In genomic region chr6:32995448-32995847, GRCh38 we compare ENCODE assay signal across 32 cellular contexts. TPM values are rescaled to one million over a fixed set of nuclear protein-coding genes. Genes with fewer than 3 reads are reported as not detected.
DNase-seq lines count a peak whose midpoint lies in the region; ATAC-seq and TF ChIP-seq lines count a peak whose summit lies in the region.
"Had no signal": no experiment of that assay in that cellular context is flagged by ENCODE, and none has a peak within 500 bp of the region (broad histone marks: within the 10 kb centered on the region; RNA-seq: fewer than 3 reads in every experiment).

No MANE protein-coding gene starts in this region.

- DNase-seq in NCI-H82 (lab: John Stamatoyannopoulos, UW) (peak; percentile 56), NCI-H82 treated with DMSO at 0.1 percent for 48 hours (lab: John Stamatoyannopoulos, UW; ENCODE audit: unreplicated experiment) (no peak), psoas muscle (no peak)
- DNase-seq: 8988T; ACHN; AML-193; BE2C; C1 segment of cervical spinal cord; Caco-2; Calu3; CD4-positive, alpha-beta memory T cell; CD4-positive, alpha-beta T cell; CD4-positive, CD25-positive, alpha-beta regulatory T cell; CD8-positive, alpha-beta memory T cell; CD8-positive, alpha-beta T cell; COR-L47; DMS 273 treated with DMSO at 0.1 percent for 48 hours; DMS153; DMS53; DMS79; DMS79 treated with DMSO at 0.1 percent for 48 hours; DND-41; EL had no signal

- H3K27ac ChIP-seq in HEK293 (ENCODE audit: extremely low read depth, low read depth, low read length) (no peak overlapping the region), psoas muscle (no peak overlapping the region)
- H3K27ac ChIP-seq: 22Rv1; A549; BLaER1; BLaER1 treated with 17β-estradiol and CSF1 and Interleukin-3, amounts not matched to agents 10 nM and 100 nM; C4-2B had no signal

- CTCF ChIA-PET in HEK293 (lab: Yijun Ruan, JAX): interaction anchor here (0.6 to 1.0 kb wide), 3 partner anchors 9 to 157 kb away, joined by 3 to 7 read pairs (median 3); partner anchors contain the start of gene TAP2

- H3K4me3 ChIP-seq in HEK293 (ENCODE audit: low read depth, low read length) (no peak overlapping the region), psoas muscle (no peak overlapping the region)
- H3K4me3 ChIP-seq: A549; BLaER1; BLaER1 treated with 17β-estradiol and CSF1 and Interleukin-3, amounts not matched to agents 10 nM and 100 nM had no signal

- intact Hi-C loops in psoas muscle (cut with DNase I): no loop called here

- H3K4me1 ChIP-seq in HEK293 (ENCODE audit: control insufficient read depth, insufficient read depth, low read length) (no peaks in the 10 kb centered on the region), psoas muscle (no peaks in the 10 kb centered on the region)
- H3K4me1 ChIP-seq: A549, BE2C, Caco-2 had no signal

- no peaks in the 10 kb centered on the region for H3K9me3 ChIP-seq in HEK293 (ENCODE audit: control insufficient read depth, insufficient read depth, low read depth, low read length)
- no peaks in the 10 kb centered on the region for H3K9me3 ChIP-seq in psoas muscle
- H3K9me3 ChIP-seq: BE2C; BLaER1; BLaER1 treated with 17β-estradiol and CSF1 and Interleukin-3, amounts not matched to agents 10 nM and 100 nM; Caco-2 had no signal

- POLR2A ChIA-PET in HEK293 (lab: Yijun Ruan, JAX): no interaction called here

- 34 to 42% (median 34%) methylated on average over 2 of the region's 2 CpGs for WGBS in psoas muscle, 3 donors

- H3K36me3 ChIP-seq in HEK293 (ENCODE audit: control insufficient read depth in 2 of 2, insufficient read depth in 1 of 2, low read length in 2 of 2) (no peaks in the 10 kb centered on the region), psoas muscle (ENCODE audit: insufficient read depth in 1 of 2, low read depth in 1 of 2) (no peaks in the 10 kb centered on the region)
- H3K36me3 ChIP-seq: BE2C; BLaER1; BLaER1 treated with 17β-estradiol and CSF1 and Interleukin-3, amounts not matched to agents 10 nM and 100 nM had no signal

- TF ChIP-seq CTCF in HEK293 (tag by site-specific recombination; IDR thresholded peaks at IDR 0.05) (no peak), psoas muscle (IDR thresholded peaks at IDR 0.05) (no peak)

- no peak for ATAC-seq in psoas muscle
- ATAC-seq: A549; CD8-positive, alpha-beta T cell had no signal

- no peaks in the 10 kb centered on the region for H3K27me3 ChIP-seq in psoas muscle (ENCODE audit: insufficient read depth in 3 of 3, low read length in 2 of 3)
- H3K27me3 ChIP-seq: BLaER1; BLaER1 treated with 17β-estradiol and CSF1 and Interleukin-3, amounts not matched to agents 10 nM and 100 nM had no signal

TF ChIP-seq in HEK293, 187 proteins besides CTCF, POLR2A, EP300 and RAD21:
- TF ChIP-seq ZBTB17 (tag by site-specific recombination; IDR thresholded peaks at IDR 0.05): no peak
- TF ChIP-seq ATF2 (tag by site-specific recombination; IDR thresholded peaks at IDR 0.05; ENCODE audit: low read depth): peak; percentile 68
- peak; percentile 85 for TF ChIP-seq ZNF366 (tag by site-specific recombination; conservative IDR thresholded peaks at IDR 0.05)
- no peak for TF ChIP-seq KLF16 (tag by site-specific recombination; IDR thresholded peaks at IDR 0.05)
- TF ChIP-seq IKZF3 (tag by site-specific recombination; IDR thresholded peaks at IDR 0.05): no peak
- TF ChIP-seq WT1 (tag by site-specific recombination; IDR thresholded peaks at IDR 0.05): peak; percentile 60
- TF ChIP-seq ZBTB6 (tag by site-specific recombination; IDR thresholded peaks at IDR 0.05): no peak
- TF ChIP-seq ZNF426 (tag by site-specific recombination; IDR thresholded peaks at IDR 0.05): no peak
- peak; percentile 79 for TF ChIP-seq ZNF362 (tag by site-specific recombination; IDR thresholded peaks at IDR 0.05)
- TF ChIP-seq PRDM1 (tag by site-specific recombination; IDR thresholded peaks at IDR 0.05): peak; percentile 67
- TF ChIP-seq ZNF239 (tag by site-specific recombination; IDR thresholded peaks at IDR 0.05): no peak
- TF ChIP-seq KLF17 (tag by site-specific recombination; IDR thresholded peaks at IDR 0.05): no peak
- no peak for TF ChIP-seq ZNF623 (tag by site-specific recombination; IDR thresholded peaks at IDR 0.05)
- no peak for TF ChIP-seq ZNF624 (tag by site-specific recombination; IDR thresholded peaks at IDR 0.05)
- TF ChIP-seq ZNF140 (tag by site-specific recombination; IDR thresholded peaks at IDR 0.05): no peak
- no peak for TF ChIP-seq MYNN (tag by site-specific recombination; IDR thresholded peaks at IDR 0.05; ENCODE audit: borderline replicate concordance)

RNA-seq across cellular contexts. Expression of gene HLA-DOA, which starts 13.9 kb away (rescaled TPM):
- total RNA-seq in psoas muscle: 1 to 10 TPM in 2 of 4 donors, under 1 TPM in 2; 0.48 to 1.5 (median 0.85) TPM
- under 1 TPM; 0.36 to 0.77 (median 0.58) TPM for polyA plus RNA-seq in psoas muscle
- total RNA-seq: A172, Caco-2 had no signal
- polyA plus RNA-seq: AG04450, BJ had no signal

RNA-seq across cellular contexts. Expression of gene BRD2, which starts 27.1 kb away (rescaled TPM):
- 100 to 1,000 TPM in 3 of 4 donors, 10 to 100 TPM in 1; 70.0 to 135 (median 115) TPM for total RNA-seq in psoas muscle
- 10 to 100 TPM; 62.2 to 93.0 (median 64.4) TPM for polyA plus RNA-seq in psoas muscle

RNA-seq across cellular contexts. Expression of gene HLA-DMA, which starts 42.6 kb away (rescaled TPM):
- 10 to 100 TPM in 2 of 4 donors, 1 to 10 TPM in 2; 3.2 to 12.0 (median 9.4) TPM for total RNA-seq in psoas muscle
- 1 to 10 TPM; 6.3 to 7.4 (median 7.1) TPM for polyA plus RNA-seq in psoas muscle

RNA-seq across cellular contexts. Expression of gene HLA-DMB, which starts 54.6 kb away (rescaled TPM):
- 1 to 10 TPM; 1.4 to 7.6 (median 3.6) TPM for total RNA-seq in psoas muscle
- 1 to 10 TPM; 2.8 to 3.1 (median 2.9) TPM for polyA plus RNA-seq in psoas muscle
- total RNA-seq: A172, Caco-2 had no signal
- polyA plus RNA-seq: BJ had no signal
